Comparison of ENCODE assay signal across 8 cellular contexts in genomic region chr19:12782424-12783225, GRCh38. TPM values are rescaled to one million over a fixed set of nuclear protein-coding genes. Genes with fewer than 3 reads are reported as not detected.
A peak's percentile ranks its signal among the peaks of the same experiment; 100 is the strongest.
DNase-seq lines count a peak whose midpoint lies in the region; ATAC-seq and TF ChIP-seq lines count a peak whose summit lies in the region.

No MANE protein-coding gene starts in this region.

- DNase-seq in ELF-1 (ENCODE audit: low read depth, low spot score) (peak; percentile 76), NCI-H526 (lab: John Stamatoyannopoulos, UW) (peak; percentile 29 to 86), lung (ENCODE audit: low spot score) (peak; percentile 88)
- DNase-seq in activated CD4-positive, alpha-beta T cell treated with anti-CD3 and anti-CD28 coated beads, Interleukin-2, amount 50 U/mL, for 48 hours = peak; percentile 92
- peak; percentile 76 to 83 (median 81) for DNase-seq in stimulated activated CD4-positive, alpha-beta T cell treated with anti-CD3 and anti-CD28 coated beads, TNF-alpha, amount 100 ng/mL, for 1 hour (ENCODE audit: low read depth in 3 of 3, low spot score in 1 of 3)

- peak; percentile 30 for ATAC-seq in HG02840 (IDR thresholded peaks at IDR 0.05; ENCODE audit: low FRiP score, unreplicated experiment)
- peak; percentile 58 for ATAC-seq in lung (ENCODE audit: insufficient read depth, low FRiP score)
- no peak for ATAC-seq in GM18870 (IDR thresholded peaks at IDR 0.05; ENCODE audit: unreplicated experiment)

- H3K27ac ChIP-seq in duodenal mucosa (ENCODE audit: low read depth, low read length) (peak overlapping the region; percentile 90), lung (ENCODE audit: low read depth in 1 of 2, low read length in 1 of 2) (peak overlapping the region; percentile 86 to 87)

- no peaks in the 10 kb centered on the region for H3K9me3 ChIP-seq in duodenal mucosa (ENCODE audit: control insufficient read depth in 1 of 2, low read length in 2 of 2)
- no peaks in the 10 kb centered on the region for H3K9me3 ChIP-seq in lung (ENCODE audit: control insufficient read depth in 2 of 2, insufficient read depth in 1 of 2, low read length in 1 of 2)

- H3K4me3 ChIP-seq in duodenal mucosa (ENCODE audit: low read depth in 1 of 2, low read length in 2 of 2) = peak overlapping the region; percentile 58 to 70
- peak overlapping the region; percentile 40 for H3K4me3 ChIP-seq in lung

- peak overlapping the region; percentile 65 to 87 for H3K9ac ChIP-seq in duodenal mucosa (ENCODE audit: low read depth in 1 of 2, low read length in 2 of 2)

- TF ChIP-seq CTCF in lung (IDR thresholded peaks at IDR 0.05; ENCODE audit: control extremely low read depth, extremely low read depth) = no peak

- H3K36me3 ChIP-seq in duodenal mucosa (ENCODE audit: control insufficient read depth in 1 of 2, insufficient read depth in 2 of 2, low read length in 2 of 2) (no peaks in the 10 kb centered on the region), lung (ENCODE audit: control insufficient read depth in 2 of 2, insufficient read depth in 2 of 2, low read length in 2 of 2) (no peaks in the 10 kb centered on the region)

- WGBS in lung, 2 donors = 0 to 1% methylated on average over 58 to 82 of the region's 82 CpGs

- H3K27me3 ChIP-seq in duodenal mucosa (ENCODE audit: control insufficient read depth in 1 of 2, insufficient read depth in 2 of 2, low read length in 2 of 2) (no peaks in the 10 kb centered on the region), lung (ENCODE audit: control insufficient read depth, insufficient read depth) (no peaks in the 10 kb centered on the region)

- H3K4me1 ChIP-seq in duodenal mucosa (ENCODE audit: control insufficient read depth in 1 of 2, insufficient read depth in 2 of 2, low read length in 2 of 2) (peaks cover 67 to 70% of the 10 kb centered on the region in 2 donors), lung (ENCODE audit: control insufficient read depth in 2 of 2, insufficient read depth in 2 of 2, low read length in 2 of 2) (peaks cover 0 to 42% of the 10 kb centered on the region in 2 donors)

RNA-seq across cellular contexts. Expression of gene HOOK2, which starts 7.3 kb away (rescaled TPM):
- total RNA-seq in lung = 10 to 100 TPM; 46.9 to 67.4 TPM
- 10 to 100 TPM; 39.8 to 54.3 TPM for polyA plus RNA-seq in lung

RNA-seq across cellular contexts. Expression of gene JUNB, which starts 8.7 kb away (rescaled TPM):
- total RNA-seq in lung = 100 to 1,000 TPM; 121 to 205 TPM
- 100 to 1,000 TPM; 111 to 689 TPM for polyA plus RNA-seq in lung

RNA-seq across cellular contexts. Expression of gene PRDX2, which starts 19.0 kb away (rescaled TPM):
- 100 to 1,000 TPM; 166 to 196 TPM for total RNA-seq in lung
- polyA plus RNA-seq in lung = 100 to 1,000 TPM; 132 to 181 TPM

RNA-seq across cellular contexts. Expression of gene THSD8, which starts 19.2 kb away (rescaled TPM):
- total RNA-seq in lung = 1 to 10 TPM; 1.8 to 2.2 TPM
- 1 to 10 TPM in 1 of 2 donors, under 1 TPM in 1; 0.10 to 6.2 TPM for polyA plus RNA-seq in lung

RNA-seq across cellular contexts. Expression of gene RNASEH2A, which starts 23.8 kb away (rescaled TPM):
- 10 to 100 TPM in 1 of 2 donors, 1 to 10 TPM in 1; 7.5 to 16.1 TPM for total RNA-seq in lung
- polyA plus RNA-seq in lung = 10 to 100 TPM in 1 of 2 donors, 1 to 10 TPM in 1; 7.3 to 11.1 TPM
